14 cellular contexts compared by ENCODE assay signal in genomic region chr17:19651461-19652238, GRCh38. TPM values are rescaled to one million over a fixed set of nuclear protein-coding genes. Genes with fewer than 3 reads are reported as not detected.
DNase-seq lines count a peak whose midpoint lies in the region; ATAC-seq and TF ChIP-seq lines count a peak whose summit lies in the region.
"Had no signal": no experiment of that assay in that cellular context is flagged by ENCODE, and none has a peak within 500 bp of the region (broad histone marks: within the 10 kb centered on the region; RNA-seq: fewer than 3 reads in every experiment).

No MANE protein-coding gene starts in this region.

- CTCF ChIA-PET in activated CD8-positive, alpha-beta memory T cell treated with anti-CD3 and anti-CD28 coated beads, Interleukin-2, amount 10 ng/mL, durations not matched to agents 7 days and 5 days (lab: Charles Lee): interaction anchor here (0.8 kb wide), 1 partner anchor 93 kb away, joined by 3 read pairs; no protein-coding TSS in a partner anchor

- H3K27ac ChIP-seq in lower lobe of right lung (no peak overlapping the region), tibial nerve (peak overlapping the region in 3 of 4 donors; percentile 15 to 99 (median 98))

- H3K4me3 ChIP-seq in NB4 (ENCODE audit: low read depth, low read length) (peak overlapping the region; percentile 45), lower lobe of right lung (peak overlapping the region; percentile 93), tibial nerve (peak overlapping the region in 1 of 4 donors; percentile 4)

- no peak for TF ChIP-seq EP300 in tibial nerve (IDR thresholded peaks at IDR 0.05)

- H3K27me3 ChIP-seq in lower lobe of right lung (ENCODE audit: low read depth) (no peaks in the 10 kb centered on the region), tibial nerve (no peaks in the 10 kb centered on the region)
- H3K27me3 ChIP-seq: heart left ventricle had no signal

- no peaks in the 10 kb centered on the region for H3K9me3 Mint-ChIP-seq in chondrocyte (ENCODE audit: low read depth)
- no peaks in the 10 kb centered on the region for H3K9me3 Mint-ChIP-seq in activated CD8-positive, alpha-beta memory T cell treated with anti-CD3 and anti-CD28 coated beads, Interleukin-2, amount 10 ng/mL, durations not matched to agents 7 days and 5 days (ENCODE audit: low read depth)
- H3K9me3 Mint-ChIP-seq: activated CD4-positive, alpha-beta memory T cell treated with anti-CD3 and anti-CD28 coated beads for 36 hours had no signal

- H3K27me3 Mint-ChIP-seq in chondrocyte (ENCODE audit: low read depth): no peaks in the 10 kb centered on the region
- no peaks in the 10 kb centered on the region for H3K27me3 Mint-ChIP-seq in activated CD8-positive, alpha-beta memory T cell treated with anti-CD3 and anti-CD28 coated beads, Interleukin-2, amount 10 ng/mL, durations not matched to agents 7 days and 5 days
- H3K27me3 Mint-ChIP-seq: activated CD4-positive, alpha-beta memory T cell treated with anti-CD3 and anti-CD28 coated beads for 36 hours had no signal

- 59 to 61% methylated on average over 5 of the region's 5 CpGs for WGBS in tibial nerve, 2 donors

- peaks cover 48% of the 10 kb centered on the region for H3K4me1 Mint-ChIP-seq in chondrocyte (ENCODE audit: low read depth)
- H3K4me1 Mint-ChIP-seq in activated CD8-positive, alpha-beta memory T cell treated with anti-CD3 and anti-CD28 coated beads, Interleukin-2, amount 10 ng/mL, durations not matched to agents 7 days and 5 days: peaks cover 33% of the 10 kb centered on the region

- DNase-seq in NB4 (ENCODE audit: low read depth) (no peak), chondrocyte (ENCODE audit: low spot score) (no peak), lower lobe of right lung (no peak), tibial nerve (ENCODE audit: low spot score in 2 of 2) (no peak)
- no peak for DNase-seq in stimulated activated CD4-positive, alpha-beta T cell treated with anti-CD3 and anti-CD28 coated beads, Interleukin-12 subunit alpha, Interleukin-12 subunit beta, amount 100 ng/mL, for 4 hours
- no peak for DNase-seq in activated CD8-positive, alpha-beta memory T cell treated with anti-CD3 and anti-CD28 coated beads, Interleukin-2, amount 10 ng/mL, durations not matched to agents 7 days and 5 days
- DNase-seq: activated CD4-positive, alpha-beta memory T cell treated with anti-CD3 and anti-CD28 coated beads for 36 hours; activated naive CD4-positive, alpha-beta T cell treated with Interleukin-2 at 50 U/mL for 16 hours; dermis blood vessel endothelial cell; H7; heart left ventricle; NCI-H1436 treated with DMSO at 0.1 percent for 48 hours; NK-92 treated with Interleukin-12 subunit alpha and Interleukin-12 subunit beta, amount 100 ng/mL, for 24 hours had no signal

- TF ChIP-seq POLR2A in NB4 (IDR thresholded peaks at IDR 0.05; ENCODE audit: extremely low read depth, insufficient read length) (no peak), tibial nerve (IDR thresholded peaks at IDR 0.05) (no peak)

- TF ChIP-seq CTCF in NB4 (IDR thresholded peaks at IDR 0.05; ENCODE audit: low read depth, low read length) (no peak), chondrocyte (IDR thresholded peaks at IDR 0.05) (no peak), lower lobe of right lung (IDR thresholded peaks at IDR 0.05) (no peak), tibial nerve (IDR thresholded peaks at IDR 0.05) (no peak)

- H3K27ac Mint-ChIP-seq in chondrocyte (ENCODE audit: unreplicated experiment): peak overlapping the region; percentile 8
- H3K27ac Mint-ChIP-seq in activated CD8-positive, alpha-beta memory T cell treated with anti-CD3 and anti-CD28 coated beads, Interleukin-2, amount 10 ng/mL, durations not matched to agents 7 days and 5 days: no peak overlapping the region
- H3K27ac Mint-ChIP-seq: activated CD4-positive, alpha-beta memory T cell treated with anti-CD3 and anti-CD28 coated beads for 36 hours had no signal

- H3K9me3 ChIP-seq in lower lobe of right lung (no peaks in the 10 kb centered on the region), tibial nerve (no peaks in the 10 kb centered on the region)
- H3K9me3 ChIP-seq: heart left ventricle had no signal

- H3K4me1 ChIP-seq in lower lobe of right lung: peaks cover 53% of the 10 kb centered on the region
- peaks cover 0 to 66% (median 35%) of the 10 kb centered on the region in 4 donors for H3K4me1 ChIP-seq in tibial nerve

- ATAC-seq in lower lobe of right lung (no peak), HG03565 (IDR thresholded peaks at IDR 0.05; ENCODE audit: unreplicated experiment) (no peak)
- ATAC-seq in activated CD8-positive, alpha-beta memory T cell treated with anti-CD3 and anti-CD28 coated beads, Interleukin-2, amount 10 ng/mL, durations not matched to agents 7 days and 5 days: no peak
- ATAC-seq: heart left ventricle had no signal

- intact Hi-C loops in lower lobe of right lung (cut with DNase I): no loop called here

- H3K36me3 ChIP-seq in lower lobe of right lung (peaks cover 40% of the 10 kb centered on the region), tibial nerve (peaks cover 0 to 36% (median 0%) of the 10 kb centered on the region in 3 donors)

- no peak overlapping the region for H3K4me3 Mint-ChIP-seq in chondrocyte (ENCODE audit: unreplicated experiment)
- no peak overlapping the region for H3K4me3 Mint-ChIP-seq in activated CD8-positive, alpha-beta memory T cell treated with anti-CD3 and anti-CD28 coated beads, Interleukin-2, amount 10 ng/mL, durations not matched to agents 7 days and 5 days
- H3K4me3 Mint-ChIP-seq: activated CD4-positive, alpha-beta memory T cell treated with anti-CD3 and anti-CD28 coated beads for 36 hours had no signal

- H3K36me3 Mint-ChIP-seq in chondrocyte (ENCODE audit: low read depth): peaks cover 12% of the 10 kb centered on the region
- H3K36me3 Mint-ChIP-seq in activated CD8-positive, alpha-beta memory T cell treated with anti-CD3 and anti-CD28 coated beads, Interleukin-2, amount 10 ng/mL, durations not matched to agents 7 days and 5 days: peaks cover 27% of the 10 kb centered on the region

RNA-seq across cellular contexts. Expression of gene ALDH3A2, which starts 3.1 kb away (rescaled TPM):
- total RNA-seq in chondrocyte (26.5 to 43.6 TPM (median 27.4 TPM) in 3 replicates), lower lobe of right lung (115 TPM), tibial nerve (100 to 1,000 TPM in 2 of 4 donors, 10 to 100 TPM in 2; 84.3 to 152 (median 105) TPM)
- 10 to 100 TPM; 29.9 to 30.5 TPM for total RNA-seq in activated CD8-positive, alpha-beta memory T cell treated with anti-CD3 and anti-CD28 coated beads, Interleukin-2, amount 10 ng/mL, durations not matched to agents 7 days and 5 days
